24 cellular contexts compared by ENCODE assay signal in the genomic region with DNA sequence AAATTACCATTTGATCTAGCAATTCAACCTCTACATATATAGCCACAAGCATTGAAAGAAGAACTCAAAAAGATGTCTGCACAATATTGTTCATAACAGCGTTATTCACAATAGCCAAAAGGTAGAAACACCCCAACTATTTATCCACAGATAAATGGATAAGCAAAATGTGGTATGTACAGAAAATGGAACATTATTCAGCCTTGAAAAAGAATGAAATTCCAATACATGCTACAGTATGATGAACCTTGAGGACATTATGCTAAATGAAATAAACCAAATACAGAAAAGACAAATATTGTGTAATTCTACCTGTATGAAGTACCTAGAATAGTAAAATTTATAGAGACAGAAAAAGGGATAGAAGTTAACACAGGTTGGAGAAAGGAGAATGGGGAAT. TPM values are rescaled to one million over a fixed set of nuclear protein-coding genes. Genes with fewer than 3 reads are reported as not detected.
DNase-seq lines count a peak whose midpoint lies in the region; ATAC-seq, FAIRE-seq and TF ChIP-seq lines count a peak whose summit lies in the region.
"Had no signal": no experiment of that assay in that cellular context is flagged by ENCODE, and none has a peak within 500 bp of the region (broad histone marks: within the 10 kb centered on the region; RNA-seq: fewer than 3 reads in every experiment).

No MANE protein-coding gene starts in this region.

- no peak for TF ChIP-seq CTCF in HEK293 (tag by site-specific recombination; IDR thresholded peaks at IDR 0.05)
- no peak for TF ChIP-seq CTCF in neural progenitor cell (IDR thresholded peaks at IDR 0.05)
- TF ChIP-seq CTCF in vagina (IDR thresholded peaks at IDR 0.05) = no peak

- intact Hi-C loops in vagina (cut with DNase I) = no loop called here

- no peak overlapping the region for H3K27ac Mint-ChIP-seq in neural progenitor cell
- H3K27ac Mint-ChIP-seq: CD14-positive monocyte; CD4-positive, alpha-beta memory T cell; CD4-positive, CD25-positive, alpha-beta regulatory T cell; CD8-positive, alpha-beta memory T cell had no signal

- H3K4me3 ChIP-seq in HEK293 (ENCODE audit: low read depth, low read length) (no peak overlapping the region), neural progenitor cell (no peak overlapping the region), vagina (no peak overlapping the region)
- H3K4me3 ChIP-seq: BLaER1, GM12878 had no signal

- H3K9ac ChIP-seq in neural progenitor cell = no peak overlapping the region
- H3K9ac ChIP-seq: BLaER1 had no signal

- TF ChIP-seq POLR2A in GM12892 (IDR thresholded peaks at IDR 0.05; ENCODE audit: low read depth, low read length) (no peak), vagina (IDR thresholded peaks at IDR 0.05) (no peak)

- H3K36me3 Mint-ChIP-seq in neural progenitor cell = no peaks in the 10 kb centered on the region
- H3K36me3 Mint-ChIP-seq: CD14-positive monocyte; CD4-positive, alpha-beta memory T cell; CD4-positive, CD25-positive, alpha-beta regulatory T cell had no signal

- H3K27ac ChIP-seq in HEK293 (ENCODE audit: extremely low read depth, low read depth, low read length) = no peak overlapping the region
- H3K27ac ChIP-seq in neural progenitor cell = no peak overlapping the region
- H3K27ac ChIP-seq in vagina = no peak overlapping the region
- H3K27ac ChIP-seq: BLaER1 had no signal

- no peak overlapping the region for H3K4me2 ChIP-seq in neural progenitor cell
- H3K4me2 ChIP-seq: BLaER1 had no signal

- CTCF ChIA-PET in HEK293 (lab: Yijun Ruan, JAX) = no interaction called here

- H3K4me1 ChIP-seq in HEK293 (ENCODE audit: control insufficient read depth, insufficient read depth, low read length) = peaks cover 7% of the 10 kb centered on the region; the same call in 1 of the 2 replicates
- peaks cover 44% of the 10 kb centered on the region for H3K4me1 ChIP-seq in neural progenitor cell
- no peaks in the 10 kb centered on the region for H3K4me1 ChIP-seq in vagina

- peaks cover 6% of the 10 kb centered on the region for H3K9me3 Mint-ChIP-seq in neural progenitor cell
- H3K9me3 Mint-ChIP-seq: CD8-positive, alpha-beta memory T cell had no signal

- peaks cover 36% of the 10 kb centered on the region for H3K27me3 ChIP-seq in neural progenitor cell
- H3K27me3 ChIP-seq in vagina = no peaks in the 10 kb centered on the region
- H3K27me3 ChIP-seq: BE2C, BLaER1 had no signal

- H3K4me3 Mint-ChIP-seq in neural progenitor cell = peak overlapping the region; percentile 12
- H3K4me3 Mint-ChIP-seq: CD14-positive monocyte; CD4-positive, alpha-beta memory T cell; CD4-positive, CD25-positive, alpha-beta regulatory T cell; CD8-positive, alpha-beta memory T cell had no signal

- H3K36me3 ChIP-seq in HEK293 (ENCODE audit: control insufficient read depth in 2 of 2, insufficient read depth in 1 of 2, low read length in 2 of 2) (no peaks in the 10 kb centered on the region), neural progenitor cell (no peaks in the 10 kb centered on the region), vagina (no peaks in the 10 kb centered on the region)
- H3K36me3 ChIP-seq: BE2C, BLaER1 had no signal

- H2AFZ ChIP-seq in neural progenitor cell (replicated peaks) = no peak overlapping the region

- H4K20me1 ChIP-seq in neural progenitor cell (ENCODE audit: low read depth) = peaks cover 7% of the 10 kb centered on the region
- H4K20me1 ChIP-seq: BLaER1 had no signal

- no peaks in the 10 kb centered on the region for H3K9me3 ChIP-seq in HEK293 (ENCODE audit: control insufficient read depth, insufficient read depth, low read depth, low read length)
- no peaks in the 10 kb centered on the region for H3K9me3 ChIP-seq in neural progenitor cell (ENCODE audit: low read depth)
- no peaks in the 10 kb centered on the region for H3K9me3 ChIP-seq in vagina
- H3K9me3 ChIP-seq: BE2C, BLaER1 had no signal

- no peak for ATAC-seq in GM18502 (IDR thresholded peaks at IDR 0.05; ENCODE audit: poor library complexity, unreplicated experiment)
- ATAC-seq: GM12878 had no signal

- FAIRE-seq in GM12892 (lab: Jason Lieb, UNC) = peak; percentile 21
- FAIRE-seq: A204.1, GM12878, GM18507 had no signal

- POLR2A ChIA-PET in HEK293 (lab: Yijun Ruan, JAX) = no interaction called here

- H3F3A ChIP-seq in neural progenitor cell (ENCODE audit: low read depth) = peaks cover 21% of the 10 kb centered on the region

- DNase-seq in GM12892 (ENCODE audit: insufficient read length) = no peak
- no peak for DNase-seq in neural progenitor cell (ENCODE audit: low spot score)
- DNase-seq in vagina (ENCODE audit: extremely low spot score in 2 of 2) = no peak
- DNase-seq: 8988T; ACHN; BE2C; C1 segment of cervical spinal cord; CD4-positive, alpha-beta memory T cell; CD4-positive, CD25-positive, alpha-beta regulatory T cell; CD8-positive, alpha-beta memory T cell; COR-L47; DMS 273 treated with DMSO at 0.1 percent for 48 hours; DMS153; DMS79; DND-41; EL; GDM1 had no signal

- H3K4me1 Mint-ChIP-seq in neural progenitor cell = peaks cover 37% of the 10 kb centered on the region

- peaks cover 38% of the 10 kb centered on the region for H3K27me3 Mint-ChIP-seq in neural progenitor cell (ENCODE audit: insufficient read depth, low read depth)
- H3K27me3 Mint-ChIP-seq: CD8-positive, alpha-beta memory T cell had no signal

- H3K79me2 ChIP-seq in neural progenitor cell (ENCODE audit: low read depth) = no peaks in the 10 kb centered on the region

TF ChIP-seq in HEK293, 187 proteins besides CTCF, POLR2A, EP300 and RAD21:
- TF ChIP-seq ZNF146 (tag by site-specific recombination; IDR thresholded peaks at IDR 0.05) (peak; percentile 80), ZNF791 (tag by site-specific recombination; IDR thresholded peaks at IDR 0.05) (no peak), ZNF302 (tag by site-specific recombination; IDR thresholded peaks at IDR 0.05; ENCODE audit: low read depth) (no peak), ZNF776 (tag by site-specific recombination; IDR thresholded peaks at IDR 0.05; ENCODE audit: borderline replicate concordance) (no peak)

RNA-seq across cellular contexts. Expression of a gene that starts 2.6 kb away (rescaled TPM):
- polyA plus RNA-seq in GM12892 (2012; ENCODE audit: missing spikeins) = 71.8 TPM
- total RNA-seq in neural progenitor cell (ENCODE audit: low replicate concordance) = 0.54 and 0.93 TPM in 2 replicates
- 51.6 TPM for total RNA-seq in vagina

Comparison
In these comparisons a context has a peak if more than half of its experiments do, and no peak if none do; other contexts are left out.
1. RNA of a gene that starts 2.6 kb away (total RNA-seq): 51.6 TPM in vagina (single experiment); 0.54 to 0.93 TPM in neural progenitor cell; every median in the first group is over 10 times any median in the second.